10 cellular contexts compared by ENCODE assay signal in the genomic region with DNA sequence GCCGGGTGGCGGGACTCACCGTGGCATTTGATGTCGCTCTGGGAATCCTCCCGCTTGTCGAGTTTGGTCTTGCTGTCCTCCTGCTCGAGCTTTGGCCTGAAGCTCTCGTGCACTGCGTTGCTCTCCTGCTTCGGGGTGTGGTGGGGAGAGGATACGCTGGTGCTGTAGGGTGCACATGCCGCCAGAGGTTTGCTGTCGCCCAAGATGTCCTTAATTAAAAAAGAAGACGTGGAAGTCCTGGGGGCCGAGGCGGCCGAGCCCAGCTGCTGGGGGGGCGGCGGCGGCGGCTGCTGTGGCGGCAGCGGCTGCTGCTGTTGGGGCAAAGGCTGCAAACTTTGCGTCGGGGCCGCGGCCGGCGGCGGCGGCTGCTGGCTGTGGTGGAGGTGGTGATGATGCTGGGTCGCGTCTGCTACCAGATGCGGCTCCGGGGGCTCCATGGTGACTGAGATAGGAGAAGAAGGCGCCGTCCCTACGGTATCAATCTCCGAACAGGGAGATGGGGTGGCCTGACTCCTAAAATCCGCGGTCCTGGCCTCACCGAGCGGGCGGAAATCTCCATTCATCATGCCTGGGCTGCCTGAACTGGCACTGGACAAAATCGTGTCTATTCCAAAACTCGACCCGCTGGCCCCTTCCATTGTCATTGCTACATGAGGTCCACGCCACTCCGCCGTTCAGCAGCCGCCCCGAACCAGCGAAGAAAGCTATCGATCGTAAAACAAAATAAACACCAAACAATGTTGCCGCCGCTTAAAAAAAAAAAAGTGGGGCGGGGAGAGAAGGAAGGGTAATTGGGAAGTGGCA. TPM values are rescaled to one million over a fixed set of nuclear protein-coding genes. Genes with fewer than 3 reads are reported as not detected.
DNase-seq lines count a peak whose midpoint lies in the region; ATAC-seq and TF ChIP-seq lines count a peak whose summit lies in the region.
"Had no signal": no experiment of that assay in that cellular context is flagged by ENCODE, and none has a peak within 500 bp of the region (broad histone marks: within the 10 kb centered on the region; RNA-seq: fewer than 3 reads in every experiment).

BARHL2 (minus strand) TSS at position 751 of the 804 bp plus-strand sequence; CDS start at position 644, 107 bp downstream.

- H3K36me3 ChIP-seq in SK-N-MC (ENCODE audit: insufficient read depth, low read length) (no peaks in the 10 kb centered on the region; the same call in 1 of the 2 replicates), PC-3 (ENCODE audit: low read depth, low read length) (no peaks in the 10 kb centered on the region)

- no TSS peak for BruUV-seq in PC-3 (replicated peaks; lab: Mats Ljungman, UMichigan)

- TF ChIP-seq CTCF in fibroblast of pulmonary artery (IDR thresholded peaks at IDR 0.05; ENCODE audit: low read length, missing control alignments), result no peak
- no peak for TF ChIP-seq CTCF in PC-3 (conservative IDR thresholded peaks at IDR 0.05; ENCODE audit: low read depth, low read length)

- no peak within 1 kb of the TSS for H3K27ac ChIP-seq in SK-N-MC
- H3K27ac ChIP-seq in PC-3 (ENCODE audit: low read length), result no peak within 1 kb of the TSS
- H3K27ac ChIP-seq: 22Rv1 had no signal

- peak within 1 kb of the TSS; percentile 76 for H3K9ac ChIP-seq in SK-N-MC (ENCODE audit: insufficient read length)
- no peak within 1 kb of the TSS for H3K9ac ChIP-seq in PC-3 (ENCODE audit: low read length)

- H3F3A ChIP-seq in PC-3 (ENCODE audit: low read length, unreplicated experiment), result no peaks in the 10 kb centered on the region

- H3K9me3 ChIP-seq in SK-N-MC (ENCODE audit: low read depth, low read length) (no peaks in the 10 kb centered on the region), PC-3 (ENCODE audit: low read length) (no peaks in the 10 kb centered on the region)

- ATAC-seq in PC-3, result no peak

- CTCF ChIA-PET in PC-3 (lab: Charles Lee), result no interaction called here

- H3K4me1 ChIP-seq in PC-3 (ENCODE audit: insufficient read depth, low read length), result no peaks in the 10 kb centered on the region

- H4K20me1 ChIP-seq in PC-3 (ENCODE audit: low read length), result no peaks in the 10 kb centered on the region

- no peaks in the 10 kb centered on the region for H3K9me2 ChIP-seq in PC-3 (replicated peaks; ENCODE audit: low read length)

- no peak within 1 kb of the TSS for H3K4me2 ChIP-seq in PC-3 (ENCODE audit: low read length)

- no peaks in the 10 kb centered on the region for H3K79me2 ChIP-seq in PC-3 (ENCODE audit: low read length)

- POLR2A ChIA-PET in PC-3 (lab: Charles Lee; ENCODE audit: unreplicated experiment), result no interaction called here

- H3K4me3 ChIP-seq in SK-N-MC, result peak within 1 kb of the TSS; percentile 88
- peak within 1 kb of the TSS; percentile 38 for H3K4me3 ChIP-seq in fibroblast of pulmonary artery (replicated peaks; ENCODE audit: low read depth, low read length)
- H3K4me3 ChIP-seq in skeletal muscle cell (ENCODE audit: low read depth, low read length), result peak within 1 kb of the TSS; percentile 42
- H3K4me3 ChIP-seq in PC-3 (ENCODE audit: low read length), result no peak within 1 kb of the TSS

- intact Hi-C loops in PC-3 (cut with micrococcal nuclease), result no loop called here

- DNase-seq in DMS 273 (lab: John Stamatoyannopoulos, UW; ENCODE audit: unreplicated experiment) (peak; percentile 65), DMS 273 treated with DMSO at 0.1 percent for 48 hours (lab: John Stamatoyannopoulos, UW) (no peak), SK-N-MC (ENCODE audit: low read depth, low spot score) (no peak), fibroblast of pulmonary artery (ENCODE audit: low read depth) (no peak), skeletal muscle cell (ENCODE audit: low read depth) (no peak), AG20443 (ENCODE audit: low spot score) (no peak), PC-3 (no peak)
- DNase-seq in stimulated activated CD4-positive, alpha-beta T cell treated with anti-CD3 and anti-CD28 coated beads, Interleukin-4, amount 100 ng/mL, for 1 hour, result no peak

- H2AFZ ChIP-seq in PC-3 (ENCODE audit: low read length), result no peak within 1 kb of the TSS

- peaks cover 53% of the 10 kb centered on the region for H3K27me3 ChIP-seq in PC-3 (ENCODE audit: low read length)

RNA-seq across cellular contexts. Expression of gene BARHL2, which starts in this region (rescaled TPM):
- not detected in 2 replicates for total RNA-seq in PC-3 (2014; rRNA removed)
- total RNA-seq: M059J had no signal
